In the genomic region with DNA sequence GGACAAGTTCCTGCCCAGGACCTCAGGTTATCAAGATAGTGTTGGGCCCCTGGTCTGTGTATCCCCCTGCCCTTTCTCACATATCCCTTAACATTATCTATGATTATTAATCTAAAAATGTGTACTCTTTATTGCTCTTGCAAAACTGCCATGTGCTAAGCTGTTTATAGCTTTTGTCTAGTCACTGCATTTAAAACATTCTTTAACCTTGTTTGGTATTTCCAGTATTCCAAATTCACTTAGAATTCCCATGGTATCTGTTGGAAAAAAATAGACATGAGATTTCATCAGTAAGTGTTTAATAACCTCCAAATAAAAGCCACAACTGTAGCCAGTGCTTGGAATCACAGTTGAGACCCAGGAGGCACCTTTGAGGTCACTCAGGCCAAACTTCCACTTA, we compare ENCODE assay signal across 2 cellular contexts.
TF ChIP-seq lines count a peak whose summit lies in the region.

No MANE protein-coding gene starts in this region.

TF ChIP-seq in A549, 52 proteins besides CTCF, POLR2A, EP300 and RAD21:
- TF ChIP-seq KDM5A (IDR thresholded peaks at IDR 0.05) (no peak), HOXB5 (CRISPR knock-in tag; IDR thresholded peaks at IDR 0.05) (no peak), GATA3 (IDR thresholded peaks at IDR 0.05; ENCODE audit: borderline replicate concordance) (no peak), NR3C1 (IDR thresholded peaks at IDR 0.05) (no peak), SREBF2 (IDR thresholded peaks at IDR 0.05) (no peak), MYC (IDR thresholded peaks at IDR 0.05; ENCODE audit: borderline replicate concordance, low read length) (no peak)
- TF ChIP-seq, protein P1, sequence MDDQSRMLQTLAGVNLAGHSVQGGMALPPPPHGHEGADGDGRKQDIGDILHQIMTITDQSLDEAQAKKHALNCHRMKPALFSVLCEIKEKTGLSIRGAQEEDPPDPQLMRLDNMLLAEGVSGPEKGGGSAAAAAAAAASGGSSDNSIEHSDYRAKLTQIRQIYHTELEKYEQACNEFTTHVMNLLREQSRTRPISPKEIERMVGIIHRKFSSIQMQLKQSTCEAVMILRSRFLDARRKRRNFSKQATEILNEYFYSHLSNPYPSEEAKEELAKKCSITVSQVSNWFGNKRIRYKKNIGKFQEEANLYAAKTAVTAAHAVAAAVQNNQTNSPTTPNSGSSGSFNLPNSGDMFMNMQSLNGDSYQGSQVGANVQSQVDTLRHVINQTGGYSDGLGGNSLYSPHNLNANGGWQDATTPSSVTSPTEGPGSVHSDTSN (IDR thresholded peaks at IDR 0.05) = no peak

TF ChIP-seq in IMR-90, 13 proteins besides CTCF, POLR2A, EP300 and RAD21:
- TF ChIP-seq CEBPB (IDR thresholded peaks at IDR 0.05; ENCODE audit: low read depth, low read length) (peak; percentile 75), BHLHE40 (IDR thresholded peaks at IDR 0.05; ENCODE audit: low read depth, low read length) (no peak), CHD1 (IDR thresholded peaks at IDR 0.05; ENCODE audit: low read depth, low read length) (no peak), NFE2L2 (IDR thresholded peaks at IDR 0.05; ENCODE audit: low read depth, low read length) (peak; percentile 69), FOS (IDR thresholded peaks at IDR 0.05; ENCODE audit: low read depth, low read length) (no peak), SMC3 (IDR thresholded peaks at IDR 0.05; ENCODE audit: low read depth, low read length) (no peak), MAFK (IDR thresholded peaks at IDR 0.05; ENCODE audit: low read depth, low read length) (no peak), MXI1 (IDR thresholded peaks at IDR 0.05; ENCODE audit: borderline replicate concordance, low read depth, low read length) (0 out of 2 replicates have a peak, but pooled peaks have one; percentile 4)
